ENCODE assay signal across 8 cellular contexts in genomic region chr10:117004627-117005453, GRCh38. TPM values are rescaled to one million over a fixed set of nuclear protein-coding genes. Genes with fewer than 3 reads are reported as not detected.
A peak's percentile ranks its signal among the peaks of the same experiment; 100 is the strongest.
DNase-seq lines count a peak whose midpoint lies in the region; ATAC-seq and TF ChIP-seq lines count a peak whose summit lies in the region.

A gene with protein sequence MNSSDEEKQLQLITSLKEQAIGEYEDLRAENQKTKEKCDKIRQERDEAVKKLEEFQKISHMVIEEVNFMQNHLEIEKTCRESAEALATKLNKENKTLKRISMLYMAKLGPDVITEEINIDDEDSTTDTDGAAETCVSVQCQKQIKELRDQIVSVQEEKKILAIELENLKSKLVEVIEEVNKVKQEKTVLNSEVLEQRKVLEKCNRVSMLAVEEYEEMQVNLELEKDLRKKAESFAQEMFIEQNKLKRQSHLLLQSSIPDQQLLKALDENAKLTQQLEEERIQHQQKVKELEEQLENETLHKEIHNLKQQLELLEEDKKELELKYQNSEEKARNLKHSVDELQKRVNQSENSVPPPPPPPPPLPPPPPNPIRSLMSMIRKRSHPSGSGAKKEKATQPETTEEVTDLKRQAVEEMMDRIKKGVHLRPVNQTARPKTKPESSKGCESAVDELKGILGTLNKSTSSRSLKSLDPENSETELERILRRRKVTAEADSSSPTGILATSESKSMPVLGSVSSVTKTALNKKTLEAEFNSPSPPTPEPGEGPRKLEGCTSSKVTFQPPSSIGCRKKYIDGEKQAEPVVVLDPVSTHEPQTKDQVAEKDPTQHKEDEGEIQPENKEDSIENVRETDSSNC (minus strand): TSS chr10:117005187. CDS start chr10:117005079, 108 bp downstream.

- peak in 1 of 6 experiments; percentile 22 for TF ChIP-seq CTCF in esophagus squamous epithelium (IDR thresholded peaks at IDR 0.05)

- WGBS in esophagus squamous epithelium, 2 donors, result 4 to 8% methylated on average over 3 to 11 of the region's 80 CpGs

- peak in 1 of 4 donors; percentile 21 for TF ChIP-seq POLR2A in esophagus squamous epithelium (IDR thresholded peaks at IDR 0.05)

- peaks cover 0 to 26% (median 0%) of the 10 kb centered on the region in 4 donors for H3K27me3 ChIP-seq in esophagus squamous epithelium

- H3K4me3 ChIP-seq in esophagus squamous epithelium, result peak within 1 kb of the TSS; percentile 60 to 85 (median 76)

- intact Hi-C loops in esophagus squamous epithelium (cut with DNase I), result no loop called here

- no peaks in the 10 kb centered on the region for H3K9me3 ChIP-seq in esophagus squamous epithelium

- peak; percentile 75 for DNase-seq in A172 (ENCODE audit: low spot score)
- peak; percentile 84 for DNase-seq in NCI-H345 (lab: John Stamatoyannopoulos, UW)
- DNase-seq in activated CD4-positive, alpha-beta T cell treated with anti-CD3 and anti-CD28 coated beads, Interleukin-2, amount 50 U/mL, for 48 hours, result peak; percentile 26 to 39
- no peak for DNase-seq in esophagus squamous epithelium (lab: John Stamatoyannopoulos, UW)
- peak; percentile 83 for DNase-seq in mucosa of gallbladder (ENCODE audit: low spot score)
- peak; percentile 80 for DNase-seq in superior temporal gyrus (ENCODE audit: extremely low spot score)

- H3K4me1 ChIP-seq in esophagus squamous epithelium, result peaks cover 0 to 27% (median 4%) of the 10 kb centered on the region in 3 donors

- peak within 1 kb of the TSS; percentile 86 to 96 (median 90) for H3K27ac ChIP-seq in esophagus squamous epithelium

- H3K36me3 ChIP-seq in esophagus squamous epithelium, result no peaks in the 10 kb centered on the region

- ATAC-seq in GM18517 (IDR thresholded peaks at IDR 0.05; ENCODE audit: unreplicated experiment) (peak; percentile 44), HG03108 (IDR thresholded peaks at IDR 0.05; ENCODE audit: unreplicated experiment) (peak; percentile 43)

RNA-seq across cellular contexts. Expression of the gene that starts here (rescaled TPM):
- 5.6 and 7.7 TPM in 2 replicates for total RNA-seq in A172 (2014; rRNA removed; shearing (Covaris generic))
- 10 to 100 TPM in 2 of 4 donors, 1 to 10 TPM in 2; 8.6 to 12.5 (median 10.2) TPM for total RNA-seq in esophagus squamous epithelium
- total RNA-seq in mucosa of gallbladder, result 36.7 TPM
